Comparison of ENCODE assay signal across 8 cellular contexts in genomic region chr22:19853058-19853878, GRCh38. TPM values are rescaled to one million over a fixed set of nuclear protein-coding genes. Genes with fewer than 3 reads are reported as not detected.
A peak's percentile ranks its signal among the peaks of the same experiment; 100 is the strongest.
DNase-seq lines count a peak whose midpoint lies in the region; ATAC-seq and TF ChIP-seq lines count a peak whose summit lies in the region.

No MANE protein-coding gene starts in this region.

- H3K27ac Mint-ChIP-seq in MCF 10A (ENCODE audit: low read depth, unreplicated experiment) (peak overlapping the region; percentile 86), mesothelial cell of epicardium (peak overlapping the region; percentile 94)

- H3K36me3 Mint-ChIP-seq in MCF 10A (ENCODE audit: insufficient read depth, unreplicated experiment) (peaks cover 36% of the 10 kb centered on the region), mesothelial cell of epicardium (peaks cover 10% of the 10 kb centered on the region)

- DNase-seq in stimulated activated CD4-positive, alpha-beta T cell treated with anti-CD3 and anti-CD28 coated beads, Interleukin-15, amount 100 ng/mL, for 24 hours, result peak; percentile 5
- DNase-seq in stimulated activated CD4-positive, alpha-beta T cell treated with anti-CD3 and anti-CD28 coated beads, Interleukin-12 subunit alpha, Interleukin-12 subunit beta, amount 100 ng/mL, for 4 hours, result no peak
- DNase-seq in MCF 10A (ENCODE audit: unreplicated experiment) (no peak), mesothelial cell of epicardium (ENCODE audit: low spot score in 2 of 2, unreplicated experiment in 2 of 2) (no peak), COLO829 (ENCODE audit: low spot score) (no peak), GF-D8 (lab: John Stamatoyannopoulos, UW) (no peak)

- ATAC-seq in HG03457 (IDR thresholded peaks at IDR 0.05; ENCODE audit: unreplicated experiment) (no peak), GM21360 (IDR thresholded peaks at IDR 0.05; ENCODE audit: unreplicated experiment) (no peak)

- H3K4me3 Mint-ChIP-seq in MCF 10A (ENCODE audit: unreplicated experiment) (peak overlapping the region; percentile 86), mesothelial cell of epicardium (peak overlapping the region; percentile 88)

- POLR2A ChIA-PET in MCF 10A (lab: Yijun Ruan, JAX), result interaction anchor here (0.7 to 3.8 kb wide), 7 partner anchors 12 to 937 kb away, joined by 3 to 53 read pairs (median 16); no protein-coding TSS in a partner anchor

- BruUV-seq in MCF 10A (replicated peaks; lab: Mats Ljungman, UMichigan), result no TSS peak

- CTCF ChIA-PET in MCF 10A (lab: Yijun Ruan, JAX), result interaction anchor here (0.6 kb wide), 1 partner anchor 47 kb away, joined by 3 read pairs; no protein-coding TSS in a partner anchor

- no peaks in the 10 kb centered on the region for H3K9me3 Mint-ChIP-seq in MCF 10A (ENCODE audit: unreplicated experiment)
- no peaks in the 10 kb centered on the region for H3K9me3 Mint-ChIP-seq in mesothelial cell of epicardium

- intact Hi-C loops in MCF 10A (cut with micrococcal nuclease), result no loop called here

- H3K27me3 Mint-ChIP-seq in MCF 10A (ENCODE audit: insufficient read depth, unreplicated experiment) (no peaks in the 10 kb centered on the region), mesothelial cell of epicardium (ENCODE audit: low read depth) (no peaks in the 10 kb centered on the region)

- H3K4me1 Mint-ChIP-seq in MCF 10A (ENCODE audit: insufficient read depth, unreplicated experiment) (peaks cover 28% of the 10 kb centered on the region), mesothelial cell of epicardium (peaks cover 58% of the 10 kb centered on the region)

- TF ChIP-seq CTCF in MCF 10A (IDR thresholded peaks at IDR 0.05; ENCODE audit: unreplicated experiment) (no peak), mesothelial cell of epicardium (IDR thresholded peaks at IDR 0.05; ENCODE audit: unreplicated experiment) (no peak)

RNA-seq across cellular contexts. Expression of gene GNB1L, which starts 1.4 kb away (rescaled TPM):
- total RNA-seq in MCF 10A (2022) (4.3 and 7.1 TPM in 2 replicates), mesothelial cell of epicardium (9.0 to 9.9 TPM (median 9.8 TPM) in 3 replicates)

RNA-seq across cellular contexts. Expression of gene RTL10, which starts 1.4 kb away (rescaled TPM):
- total RNA-seq in MCF 10A (2022), result 16.8 and 20.6 TPM in 2 replicates
- 32.2 to 35.1 TPM (median 34.3 TPM) in 3 replicates for total RNA-seq in mesothelial cell of epicardium
